ENCODE assay signal across 14 cellular contexts in the genomic region with DNA sequence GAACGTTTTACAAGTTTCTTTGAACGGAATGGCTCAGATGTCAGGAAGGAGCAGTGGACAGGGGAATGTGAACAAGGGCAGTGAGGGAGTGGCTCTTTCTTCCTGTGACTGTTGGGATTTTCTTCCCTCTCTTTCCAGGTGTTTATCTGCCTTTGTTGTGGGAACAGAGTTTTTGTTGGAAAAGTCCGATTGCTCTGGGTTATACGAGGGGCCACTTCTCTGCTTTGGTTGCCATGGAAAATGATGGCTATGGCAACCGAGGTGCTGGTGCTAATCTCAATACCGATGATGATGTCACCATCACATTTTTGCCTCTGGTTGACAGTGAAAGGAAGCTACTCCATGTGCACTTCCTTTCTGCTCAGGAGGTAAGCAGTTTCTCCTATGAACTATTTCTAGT. TPM values are rescaled to one million over a fixed set of nuclear protein-coding genes. Genes with fewer than 3 reads are reported as not detected.
DNase-seq lines count a peak whose midpoint lies in the region; ATAC-seq, FAIRE-seq and TF ChIP-seq lines count a peak whose summit lies in the region.
"Had no signal": no experiment of that assay in that cellular context is flagged by ENCODE, and none has a peak within 500 bp of the region (broad histone marks: within the 10 kb centered on the region; RNA-seq: fewer than 3 reads in every experiment).

No MANE protein-coding gene starts in this region.

- no peaks in the 10 kb centered on the region for H3K4me1 ChIP-seq in endodermal cell (ENCODE audit: control insufficient read depth, insufficient read depth, low read length)

- intact Hi-C loops in natural killer cell (cut with micrococcal nuclease), result no loop called here

- no peaks in the 10 kb centered on the region for H3K27me3 ChIP-seq in endodermal cell (ENCODE audit: control insufficient read depth, insufficient read depth, low read length, poor library complexity, severe bottlenecking)

- ATAC-seq in natural killer cell (peak in 1 of 3 donors; percentile 24), HG03469 (IDR thresholded peaks at IDR 0.05; ENCODE audit: unreplicated experiment) (no peak)
- ATAC-seq: Right ventricle myocardium inferior had no signal

- H3K9ac ChIP-seq in endodermal cell (ENCODE audit: extremely low read depth, low read length, poor library complexity, severe bottlenecking), result no peak overlapping the region

- H3K27ac Mint-ChIP-seq in endodermal cell (peak overlapping the region; percentile 81), natural killer cell (peak overlapping the region; percentile 43 to 61)

- H3K36me3 ChIP-seq in endodermal cell (ENCODE audit: control insufficient read depth, insufficient read depth, low read length), result peaks cover 86% of the 10 kb centered on the region

- H3K4me1 Mint-ChIP-seq in endodermal cell (no peaks in the 10 kb centered on the region), natural killer cell (peaks cover 22 to 33% of the 10 kb centered on the region in 2 donors)

- H3K36me3 Mint-ChIP-seq in endodermal cell (ENCODE audit: low read depth) (peaks cover 64% of the 10 kb centered on the region), natural killer cell (peaks cover 8% of the 10 kb centered on the region)

- H3K4me3 ChIP-seq in endodermal cell (ENCODE audit: low read length), result no peak overlapping the region

- no peaks in the 10 kb centered on the region for H3K27me3 Mint-ChIP-seq in endodermal cell (ENCODE audit: insufficient read depth)
- H3K27me3 Mint-ChIP-seq in natural killer cell (ENCODE audit: low read depth in 2 of 2), result no peaks in the 10 kb centered on the region
- H3K27me3 Mint-ChIP-seq: naive B cell had no signal

- TF ChIP-seq POLR2A in GM12891 (IDR thresholded peaks at IDR 0.05; ENCODE audit: low read depth, low read length), result no peak

- H3K27ac ChIP-seq in endodermal cell (ENCODE audit: low read depth, low read length), result no peak overlapping the region

- H3K9me3 ChIP-seq in endodermal cell (ENCODE audit: control insufficient read depth, low read length), result no peaks in the 10 kb centered on the region

- no peaks in the 10 kb centered on the region for H3K9me3 Mint-ChIP-seq in endodermal cell
- no peaks in the 10 kb centered on the region for H3K9me3 Mint-ChIP-seq in natural killer cell
- H3K9me3 Mint-ChIP-seq: CD14-positive monocyte, naive B cell had no signal

- TF ChIP-seq CTCF in endodermal cell (conservative IDR thresholded peaks at IDR 0.05), result no peak
- TF ChIP-seq CTCF in natural killer cell (IDR thresholded peaks at IDR 0.05), result no peak

- no peak overlapping the region for H3K4me3 Mint-ChIP-seq in endodermal cell
- H3K4me3 Mint-ChIP-seq in natural killer cell, result no peak overlapping the region
- H3K4me3 Mint-ChIP-seq: CD14-positive monocyte, naive B cell had no signal

- FAIRE-seq in GM12891 (lab: Jason Lieb, UNC), result peak; percentile 71
- FAIRE-seq: keratinocyte had no signal

- WGBS in endodermal cell (ENCODE audit: insufficient coverage in 1 of 2, insufficient read length in 1 of 2), 2 experiments, result 80 to 87% methylated on average over 5 to 6 of the region's 6 CpGs

- no peak for DNase-seq in GM12891 (ENCODE audit: insufficient read length, low spot score)
- peak; percentile 26 for DNase-seq in MV-4-11 (lab: John Stamatoyannopoulos, UW)
- DNase-seq in endodermal cell, result no peak
- DNase-seq in natural killer cell, result no peak
- no peak for DNase-seq in NK-92 (lab: John Stamatoyannopoulos, UW; ENCODE audit: unreplicated experiment)
- no peak for DNase-seq in HUDEP-2 (lab: John Stamatoyannopoulos, UW; ENCODE audit: unreplicated experiment in 76 of 76)
- DNase-seq: activated naive CD4-positive, alpha-beta T cell; naive B cell; NCI-H1694 treated with DMSO at 0.1 percent for 48 hours; T1000 had no signal

TF ChIP-seq in GM12891, 5 proteins besides CTCF, POLR2A, EP300 and RAD21:
- no peak for TF ChIP-seq PAX5 (IDR thresholded peaks at IDR 0.05; ENCODE audit: insufficient read depth, low read length, severe bottlenecking)
- TF ChIP-seq TAF1 (IDR thresholded peaks at IDR 0.05; ENCODE audit: low read depth, low read length), result no peak
- no peak for TF ChIP-seq SPI1 (IDR thresholded peaks at IDR 0.05; ENCODE audit: low read depth, low read length)
- no peak for TF ChIP-seq POU2F2 (IDR thresholded peaks at IDR 0.05; ENCODE audit: low read depth, low read length)
- TF ChIP-seq POLR2AphosphoS5 (IDR thresholded peaks at IDR 0.05; ENCODE audit: low read depth, low read length), result no peak

RNA-seq across cellular contexts. Expression of gene ZRANB1, which starts 41.4 kb away (rescaled TPM):
- polyA plus RNA-seq in GM12891 (2012; ENCODE audit: low read depth, missing spikeins), result 5.2 TPM
- total RNA-seq in endodermal cell, result 10 to 100 TPM; 26.0 to 26.9 TPM
- 21.1 TPM for polyA plus RNA-seq in endodermal cell (2013, experiment 1 of 2)
- polyA plus RNA-seq in endodermal cell (2013, experiment 2 of 2), result 19.0 TPM
- 10 to 100 TPM; 18.0 to 20.5 (median 18.8) TPM for total RNA-seq in natural killer cell
